1 cellular context compared by ENCODE assay signal in the genomic region with DNA sequence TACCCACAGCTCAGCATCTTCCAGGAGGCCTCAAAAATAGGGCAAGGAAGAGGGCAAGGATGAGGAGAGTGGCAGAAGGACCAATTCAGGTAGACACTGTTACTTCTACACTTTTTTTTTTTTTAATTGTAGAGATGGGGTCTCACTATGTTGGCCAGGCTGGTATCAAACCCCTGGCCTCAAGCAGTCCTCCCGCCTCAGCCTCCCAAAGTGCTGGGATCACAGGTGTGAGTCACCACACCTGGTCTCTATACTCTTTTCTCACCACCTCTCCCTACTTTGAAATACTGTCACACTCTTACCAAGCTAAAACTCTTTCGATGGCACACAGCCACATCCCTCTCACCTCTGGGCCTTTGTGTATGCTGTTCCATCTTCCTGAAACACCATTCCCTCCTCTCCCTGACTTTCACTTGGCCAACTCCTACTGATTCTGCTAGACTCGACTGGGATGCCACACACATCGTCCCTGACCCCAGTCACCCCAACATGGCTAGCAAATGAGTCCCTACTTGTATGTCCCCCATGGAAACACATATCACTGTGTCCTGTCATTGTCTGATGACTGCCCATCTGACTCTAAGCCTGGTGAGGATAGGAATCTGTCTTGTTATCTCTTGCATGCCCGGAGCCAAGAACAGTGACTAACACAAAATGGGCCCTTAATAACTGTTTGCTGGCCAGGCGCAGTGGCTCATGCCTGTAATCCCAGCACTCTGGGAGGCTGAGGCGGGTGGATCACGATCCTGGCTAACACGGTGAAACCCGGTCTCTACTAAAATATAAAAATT.
TF ChIP-seq lines count a peak whose summit lies in the region.

No MANE protein-coding gene starts in this region.

TF ChIP-seq in WTC11, 78 proteins besides CTCF, POLR2A, EP300 and RAD21 (continued from another document):
- no peak for TF ChIP-seq ZNF416 (CRISPR knock-in tag; IDR thresholded peaks at IDR 0.05)
- TF ChIP-seq, protein P1, sequence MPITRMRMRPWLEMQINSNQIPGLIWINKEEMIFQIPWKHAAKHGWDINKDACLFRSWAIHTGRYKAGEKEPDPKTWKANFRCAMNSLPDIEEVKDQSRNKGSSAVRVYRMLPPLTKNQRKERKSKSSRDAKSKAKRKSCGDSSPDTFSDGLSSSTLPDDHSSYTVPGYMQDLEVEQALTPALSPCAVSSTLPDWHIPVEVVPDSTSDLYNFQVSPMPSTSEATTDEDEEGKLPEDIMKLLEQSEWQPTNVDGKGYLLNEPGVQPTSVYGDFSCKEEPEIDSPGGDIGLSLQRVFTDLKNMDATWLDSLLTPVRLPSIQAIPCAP (CRISPR knock-in tag; IDR thresholded peaks at IDR 0.05) = no peak
- no peak for TF ChIP-seq IRF2 (CRISPR knock-in tag; IDR thresholded peaks at IDR 0.05; ENCODE audit: borderline replicate concordance, low read depth)
